In genomic region chr5:142816577-142816976, GRCh38 we compare ENCODE assay signal across 11 cellular contexts. TPM values are rescaled to one million over a fixed set of nuclear protein-coding genes. Genes with fewer than 3 reads are reported as not detected.
A peak's percentile ranks its signal among the peaks of the same experiment; 100 is the strongest.
DNase-seq lines count a peak whose midpoint lies in the region; ATAC-seq, FAIRE-seq and TF ChIP-seq lines count a peak whose summit lies in the region.
"Had no signal": no experiment of that assay in that cellular context is flagged by ENCODE, and none has a peak within 500 bp of the region (broad histone marks: within the 10 kb centered on the region; RNA-seq: fewer than 3 reads in every experiment).

No MANE protein-coding gene starts in this region.

- POLR2A ChIA-PET in endothelial cell of umbilical vein (lab: Charles Lee), result no interaction called here

- peaks cover 22% of the 10 kb centered on the region for H3K4me1 ChIP-seq in endothelial cell of umbilical vein (ENCODE audit: control insufficient read depth, extremely low read depth, insufficient read depth, low read length)

- TF ChIP-seq CTCF in endothelial cell of umbilical vein (IDR thresholded peaks at IDR 0.05; ENCODE audit: extremely low read depth in 1 of 2, insufficient read depth in 1 of 2, low read depth in 1 of 2, low read length in 2 of 2), result no peak

- FAIRE-seq in endothelial cell of umbilical vein (lab: Jason Lieb, UNC), result no peak
- FAIRE-seq: frontal cortex had no signal

- BruUV-seq in endothelial cell of umbilical vein (replicated peaks; lab: Mats Ljungman, UMichigan), result no TSS peak

- H3K4me3 ChIP-seq in endothelial cell of umbilical vein (replicated peaks in 1 of 3; ENCODE audit: insufficient read depth in 1 of 3, low read depth in 1 of 3, low read length in 3 of 3), result no peak overlapping the region
- H3K4me3 ChIP-seq: skin epidermis had no signal

- dilution Hi-C loops in endothelial cell of umbilical vein (cut with MboI; ENCODE audit: extremely low pct_ligation_motif_present, low sequenced_read_pairs), result no loop called here

- DNase-seq in EL (peak; percentile 70), OCI-M1 (lab: John Stamatoyannopoulos, UW) (peak; percentile 45), endothelial cell of umbilical vein (ENCODE audit: low read depth, low spot score) (peak; percentile 46), posterior cingulate gyrus (peak; percentile 20 to 96 (median 71)), NCI-H1048 (lab: John Stamatoyannopoulos, UW) (no peak), NCI-H1417 (lab: John Stamatoyannopoulos, UW) (no peak)
- DNase-seq: activated B cell treated with CpG ODN at 0.5 μM for 24 hours had no signal

- no peaks in the 10 kb centered on the region for H4K20me1 ChIP-seq in endothelial cell of umbilical vein (replicated peaks; ENCODE audit: control insufficient read depth, extremely low read depth, insufficient read depth, low read length)

- H3K9me1 ChIP-seq in endothelial cell of umbilical vein (replicated peaks; ENCODE audit: control insufficient read depth, extremely low read depth, insufficient read depth, low read length), result no peaks in the 10 kb centered on the region

- ATAC-seq in GM21786 (IDR thresholded peaks at IDR 0.05; ENCODE audit: unreplicated experiment) (no peak), HG03159 (IDR thresholded peaks at IDR 0.05; ENCODE audit: unreplicated experiment) (no peak)

- H3K79me2 ChIP-seq in endothelial cell of umbilical vein (ENCODE audit: control insufficient read depth, insufficient read depth, low read length), result no peaks in the 10 kb centered on the region

- intact Hi-C loops in endothelial cell of umbilical vein (cut with micrococcal nuclease) (no loop called here), posterior cingulate gyrus (cut with DNase I) (no loop called here)

- no peak overlapping the region for H3K9ac ChIP-seq in endothelial cell of umbilical vein (replicated peaks; ENCODE audit: extremely low read depth, insufficient read depth, low read length)

- TF ChIP-seq POLR2A in endothelial cell of umbilical vein (IDR thresholded peaks at IDR 0.05; ENCODE audit: low read depth, low read length), result no peak

- H3K27me3 ChIP-seq in endothelial cell of umbilical vein (ENCODE audit: control insufficient read depth in 2 of 2, insufficient read depth in 2 of 2, low read length in 2 of 2), result no peaks in the 10 kb centered on the region

- no peak overlapping the region for H3K27ac ChIP-seq in endothelial cell of umbilical vein (ENCODE audit: insufficient read depth, low read depth, low read length)

- no peaks in the 10 kb centered on the region for H3K9me3 ChIP-seq in endothelial cell of umbilical vein (replicated peaks; ENCODE audit: control insufficient read depth, insufficient read depth, low read length)

- no peak overlapping the region for H3K4me2 ChIP-seq in endothelial cell of umbilical vein (ENCODE audit: insufficient read depth, low read length)

- H3K36me3 ChIP-seq in endothelial cell of umbilical vein (ENCODE audit: control insufficient read depth in 2 of 2, extremely low read depth in 1 of 2, insufficient read depth in 2 of 2, low read length in 2 of 2), result no peaks in the 10 kb centered on the region

- H2AFZ ChIP-seq in endothelial cell of umbilical vein (ENCODE audit: low read depth, low read length), result no peak overlapping the region

- CTCF ChIA-PET in endothelial cell of umbilical vein (lab: Charles Lee), result no interaction called here

TF ChIP-seq in endothelial cell of umbilical vein, 7 proteins besides CTCF, POLR2A, EP300 and RAD21:
- no peak for TF ChIP-seq GATA2 (IDR thresholded peaks at IDR 0.05; ENCODE audit: insufficient read depth, insufficient read length, low read depth, low read length)
- no peak for TF ChIP-seq FOS (IDR thresholded peaks at IDR 0.05; ENCODE audit: borderline replicate concordance, insufficient read depth, low read length)
- no peak for TF ChIP-seq JUN (IDR thresholded peaks at IDR 0.05; ENCODE audit: borderline replicate concordance, insufficient read depth, insufficient read length, low read depth)
- no peak for TF ChIP-seq POLR2AphosphoS5 (IDR thresholded peaks at IDR 0.05; ENCODE audit: insufficient read depth, low read depth, low read length)
- no peak for TF ChIP-seq MYC (IDR thresholded peaks at IDR 0.05; ENCODE audit: low read depth, low read length)
- no peak for TF ChIP-seq MAX (IDR thresholded peaks at IDR 0.05; ENCODE audit: insufficient read depth, insufficient read length)
- no peak for TF ChIP-seq EZH2 (IDR thresholded peaks at IDR 0.05; ENCODE audit: borderline replicate concordance, low read depth, low read length, severe bottlenecking)

RNA-seq across cellular contexts. Expression of gene ARHGAP26, which starts 46.4 kb away (rescaled TPM):
- 13.9 and 16.2 TPM in 2 replicates for total RNA-seq in endothelial cell of umbilical vein
- polyA plus RNA-seq in endothelial cell of umbilical vein, result 2.1 and 3.1 TPM in 2 replicates
- 2.1 and 2.3 TPM in 2 replicates for polyA plus RNA-seq in endothelial cell of umbilical vein (2011; cell fraction: cytosol; rRNA removed)
- polyA plus RNA-seq in endothelial cell of umbilical vein (2011; cell fraction: nucleus; rRNA removed), result 13.5 and 13.8 TPM in 2 replicates
- 6.4 and 7.9 TPM in 2 replicates for polyA plus RNA-seq in endothelial cell of umbilical vein (2012)
- 15.0 and 20.3 TPM in 2 replicates for polyA minus RNA-seq in endothelial cell of umbilical vein
- 1.6 TPM for polyA minus RNA-seq in endothelial cell of umbilical vein (2011; cell fraction: cytosol; rRNA and poly(A)+ RNA removed)
- polyA minus RNA-seq in endothelial cell of umbilical vein (2011; cell fraction: nucleus; rRNA and poly(A)+ RNA removed), result 48.6 and 60.0 TPM in 2 replicates

Comparison
In these comparisons a context has a peak if more than half of its experiments do, and no peak if none do; other contexts are left out.
1. DNase-seq: peak in EL (single experiment), OCI-M1 (single experiment), endothelial cell of umbilical vein (single experiment) and posterior cingulate gyrus (10 of 10); none in NCI-H1048 (single experiment) and NCI-H1417 (0 of 3).